ENCODE assay signal across 20 cellular contexts in genomic region chr17:43734376-43734775, GRCh38. TPM values are rescaled to one million over a fixed set of nuclear protein-coding genes. Genes with fewer than 3 reads are reported as not detected.
A peak's percentile ranks its signal among the peaks of the same experiment; 100 is the strongest.
DNase-seq lines count a peak whose midpoint lies in the region; ATAC-seq and TF ChIP-seq lines count a peak whose summit lies in the region.
"Had no signal": no experiment of that assay in that cellular context is flagged by ENCODE, and none has a peak within 500 bp of the region (broad histone marks: within the 10 kb centered on the region; RNA-seq: fewer than 3 reads in every experiment).

No MANE protein-coding gene starts in this region.

- H3K9me3 ChIP-seq in HAP-1, result 0 out of 2 replicates have a peak, but pooled peaks cover 6% of the 10 kb centered on the region
- H3K9me3 ChIP-seq in gastroesophageal sphincter, result no peaks in the 10 kb centered on the region
- H3K9me3 ChIP-seq: Peyer's patch had no signal

- DNase-seq in AG08395 (ENCODE audit: low spot score) (peak; percentile 90), HAP-1 (ENCODE audit: low spot score in 2 of 2) (peak; percentile 65 to 75), astrocyte of the cerebellum (ENCODE audit: low read depth) (peak; percentile 91), middle frontal gyrus (ENCODE audit: extremely low spot score, low spot score) (no peak), NCI-H1092 treated with DMSO at 0.1 percent for 48 hours (lab: John Stamatoyannopoulos, UW) (no peak)
- DNase-seq: activated CD4-positive, alpha-beta T cell treated with anti-CD3 and anti-CD28 coated beads for 36 hours; activated naive CD8-positive, alpha-beta T cell treated with anti-CD3 and anti-CD28 coated beads, Interleukin-2, amount 10 ng/mL, durations not matched to agents 7 days and 5 days; activated T-cell treated with anti-CD3 and anti-CD28 coated beads for 4 hours; DMS53; NCI-H1417; NCI-H446 treated with DMSO at 0.1 percent for 48 hours; Peyer's patch had no signal

- 42 to 48% methylated on average over 4 of the region's 5 CpGs for WGBS in gastroesophageal sphincter (ENCODE audit: low coverage in 1 of 2), 2 donors

- H3K27ac ChIP-seq in gastroesophageal sphincter, result no peak overlapping the region
- H3K27ac ChIP-seq: Peyer's patch had no signal

- no peak overlapping the region for H3K4me3 ChIP-seq in HAP-1
- no peak overlapping the region for H3K4me3 ChIP-seq in astrocyte of the cerebellum (ENCODE audit: low read depth, low read length)
- H3K4me3 ChIP-seq in gastroesophageal sphincter, result no peak overlapping the region
- H3K4me3 ChIP-seq: Peyer's patch had no signal

- TF ChIP-seq POLR2A in gastroesophageal sphincter (IDR thresholded peaks at IDR 0.05), result no peak

- no peak for TF ChIP-seq EP300 in gastroesophageal sphincter (IDR thresholded peaks at IDR 0.05)

- no peak for TF ChIP-seq CTCF in astrocyte of the cerebellum (IDR thresholded peaks at IDR 0.05; ENCODE audit: low read depth, low read length, missing control alignments)
- TF ChIP-seq CTCF in gastroesophageal sphincter (IDR thresholded peaks at IDR 0.05), result no peak

- H3K36me3 ChIP-seq in HAP-1 (replicated peaks), result no peaks in the 10 kb centered on the region
- H3K36me3 ChIP-seq in gastroesophageal sphincter, result no peaks in the 10 kb centered on the region
- H3K36me3 ChIP-seq: Peyer's patch had no signal

- in situ Hi-C loops in HAP-1 (cut with MboI; ENCODE audit: low sequenced_read_pairs) (no loop called here), astrocyte of the cerebellum (cut with HindIII; ENCODE audit: low sequenced_read_pairs) (no loop called here)

- H3K4me1 ChIP-seq in HAP-1 (peaks cover 13% of the 10 kb centered on the region), gastroesophageal sphincter (no peaks in the 10 kb centered on the region)
- H3K4me1 ChIP-seq: Peyer's patch had no signal

- ATAC-seq in gastroesophageal sphincter (peak; percentile 31), GM18517 (IDR thresholded peaks at IDR 0.05; ENCODE audit: unreplicated experiment) (no peak), HG03378 (IDR thresholded peaks at IDR 0.05; ENCODE audit: unreplicated experiment) (no peak)
- ATAC-seq: activated CD4-positive, alpha-beta T cell treated with anti-CD3 and anti-CD28 coated beads for 36 hours; HepG2 had no signal

- no peaks in the 10 kb centered on the region for H3K27me3 ChIP-seq in HAP-1 (ENCODE audit: low read depth)
- H3K27me3 ChIP-seq in gastroesophageal sphincter, result no peaks in the 10 kb centered on the region
- H3K27me3 ChIP-seq: Peyer's patch had no signal

RNA-seq across cellular contexts. Expression of gene SOST, which starts 24.2 kb away (rescaled TPM):
- total RNA-seq in gastroesophageal sphincter, result under 1 TPM in 1 of 4 donors, not detected in 3; 0.27 TPM
- total RNA-seq: activated CD4-positive, alpha-beta T cell treated with anti-CD3 and anti-CD28 coated beads for 36 hours; activated naive CD8-positive, alpha-beta T cell treated with anti-CD3 and anti-CD28 coated beads, Interleukin-2, amount 10 ng/mL, durations not matched to agents 7 days and 5 days; B cell; dermis microvascular lymphatic vessel endothelial cell; HepG2; Peyer's patch; posterior vena cava; T-helper 2 cell treated with Interferon-gamma antibody and Interleukin-4, amounts not matched to agents 100 ng/mL and 5 ng/mL, for 36 hours had no signal

RNA-seq across cellular contexts. Expression of gene DUSP3, which starts 44.4 kb away (rescaled TPM):
- 100 to 1,000 TPM; 127 to 228 (median 154) TPM for total RNA-seq in gastroesophageal sphincter

RNA-seq across cellular contexts. Expression of gene CFAP97D1, which starts 45.9 kb away (rescaled TPM):
- total RNA-seq in gastroesophageal sphincter, result under 1 TPM in 1 of 4 donors, not detected in 3; 0.12 TPM
- total RNA-seq: activated CD4-positive, alpha-beta T cell treated with anti-CD3 and anti-CD28 coated beads for 36 hours; activated naive CD8-positive, alpha-beta T cell treated with anti-CD3 and anti-CD28 coated beads, Interleukin-2, amount 10 ng/mL, durations not matched to agents 7 days and 5 days; B cell; dermis microvascular lymphatic vessel endothelial cell; Peyer's patch; posterior vena cava; T-helper 2 cell treated with Interferon-gamma antibody and Interleukin-4, amounts not matched to agents 100 ng/mL and 5 ng/mL, for 36 hours had no signal

Comparison
In these comparisons a context has a peak if more than half of its experiments do, and no peak if none do; other contexts are left out.
1. DNase-seq: peak in AG08395 (single experiment), HAP-1 (2 of 2) and astrocyte of the cerebellum (single experiment); none in middle frontal gyrus (single experiment) and NCI-H1092 treated with DMSO at 0.1 percent for 48 hours (single experiment).